ENCODE assay signal across 8 cellular contexts in the genomic region with DNA sequence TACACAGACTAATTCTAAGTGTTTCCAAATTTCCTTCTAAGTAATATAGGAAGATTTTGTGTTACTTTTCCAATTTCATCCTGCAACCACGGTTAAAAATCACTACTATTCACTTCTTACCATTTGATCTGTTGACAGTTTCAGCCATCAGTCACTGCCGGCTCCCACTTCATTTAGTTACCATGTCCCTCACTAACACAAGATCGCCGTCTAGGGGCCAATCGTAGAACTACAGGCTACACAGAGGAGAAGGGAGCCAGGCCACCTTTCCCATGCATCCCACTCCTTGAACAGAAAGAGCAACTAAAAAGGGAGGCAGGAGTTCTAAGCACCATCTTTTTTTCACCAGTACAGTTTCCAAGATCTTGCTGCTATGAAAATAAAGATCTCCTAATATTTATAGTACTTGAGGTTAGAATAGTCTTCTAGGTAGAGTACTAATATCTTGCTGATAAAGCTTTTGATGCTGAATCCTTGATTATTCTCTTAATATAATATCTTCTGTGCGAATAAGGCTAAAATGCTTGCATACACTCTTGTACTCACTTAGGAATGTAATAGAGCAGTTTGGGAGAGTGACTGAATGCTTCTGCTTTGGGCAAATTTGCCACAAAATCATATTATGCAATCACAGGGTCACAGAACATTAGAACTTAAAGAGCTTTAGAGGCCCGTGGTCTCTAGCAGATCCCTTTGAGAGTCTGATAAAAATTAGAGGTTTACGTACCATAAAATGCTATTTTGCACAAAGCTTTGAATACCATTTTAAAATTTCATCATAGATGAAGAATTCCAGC. TPM values are rescaled to one million over a fixed set of nuclear protein-coding genes. Genes with fewer than 3 reads are reported as not detected.
DNase-seq lines count a peak whose midpoint lies in the region; ATAC-seq, FAIRE-seq and TF ChIP-seq lines count a peak whose summit lies in the region.

No MANE protein-coding gene starts in this region.

- H3K4me1 Mint-ChIP-seq in activated naive CD8-positive, alpha-beta T cell treated with anti-CD3 and anti-CD28 coated beads, Interleukin-2, amount 50 U/mL, for 24 hours: no peaks in the 10 kb centered on the region

- H3K9ac ChIP-seq in SU-DHL-6 (ENCODE audit: low read length): no peak overlapping the region

- H3K79me2 ChIP-seq in SU-DHL-6 (ENCODE audit: insufficient read depth, low read length): no peaks in the 10 kb centered on the region

- TF ChIP-seq CTCF in SU-DHL-6 (IDR thresholded peaks at IDR 0.05; ENCODE audit: insufficient read depth, low read length, poor library complexity, severe bottlenecking): peak; percentile 84

- H3K36me3 ChIP-seq in SU-DHL-6 (ENCODE audit: low read length) (no peaks in the 10 kb centered on the region), small intestine (ENCODE audit: control insufficient read depth in 2 of 2, insufficient read depth in 2 of 2, low read length in 2 of 2) (no peaks in the 10 kb centered on the region)

- no peaks in the 10 kb centered on the region for H3K27me3 ChIP-seq in SU-DHL-6 (ENCODE audit: low read length)
- no peaks in the 10 kb centered on the region for H3K27me3 ChIP-seq in small intestine (ENCODE audit: control insufficient read depth in 2 of 2, insufficient read depth in 2 of 2, low read length in 2 of 2)

- H3K4me3 ChIP-seq in SU-DHL-6 (ENCODE audit: insufficient read depth, low read length, poor library complexity, severe bottlenecking) (no peak overlapping the region), small intestine (ENCODE audit: low read depth in 1 of 2, low read length in 2 of 2) (no peak overlapping the region)

- H3K9me2 ChIP-seq in SU-DHL-6 (replicated peaks; ENCODE audit: insufficient read depth, low read length): no peaks in the 10 kb centered on the region

- H3F3A ChIP-seq in SU-DHL-6 (ENCODE audit: insufficient read depth): no peaks in the 10 kb centered on the region

- H2AFZ ChIP-seq in SU-DHL-6 (ENCODE audit: low read depth, low read length, severe bottlenecking): no peak overlapping the region

- H3K4me3 Mint-ChIP-seq in activated naive CD8-positive, alpha-beta T cell treated with anti-CD3 and anti-CD28 coated beads, Interleukin-2, amount 50 U/mL, for 24 hours: no peak overlapping the region

- no peak overlapping the region for H3K4me2 ChIP-seq in SU-DHL-6 (ENCODE audit: low read depth, low read length, poor library complexity, severe bottlenecking)

- no peak overlapping the region for H3K27ac Mint-ChIP-seq in activated naive CD8-positive, alpha-beta T cell treated with anti-CD3 and anti-CD28 coated beads, Interleukin-2, amount 50 U/mL, for 24 hours

- H3K36me3 Mint-ChIP-seq in activated naive CD8-positive, alpha-beta T cell treated with anti-CD3 and anti-CD28 coated beads, Interleukin-2, amount 50 U/mL, for 24 hours (ENCODE audit: low read depth): peaks cover 4% of the 10 kb centered on the region

- peaks cover 6% of the 10 kb centered on the region for H3K9me3 Mint-ChIP-seq in activated naive CD8-positive, alpha-beta T cell treated with anti-CD3 and anti-CD28 coated beads, Interleukin-2, amount 50 U/mL, for 24 hours

- no peaks in the 10 kb centered on the region for H3K9me3 ChIP-seq in SU-DHL-6 (ENCODE audit: insufficient read depth, low read length)
- no peaks in the 10 kb centered on the region for H3K9me3 ChIP-seq in small intestine (ENCODE audit: control insufficient read depth, low read depth)

- peak; percentile 66 for DNase-seq in AG20443 (ENCODE audit: low spot score)
- DNase-seq in NCI-H1048 (lab: John Stamatoyannopoulos, UW): peak; percentile 53
- peak; percentile 87 for DNase-seq in activated naive CD8-positive, alpha-beta T cell treated with anti-CD3 and anti-CD28 coated beads, Interleukin-2, amount 50 U/mL, for 24 hours
- DNase-seq in left ventricle myocardium superior: peak; percentile 82
- peak; percentile 79 for DNase-seq in small intestine

- intact Hi-C loops in left ventricle myocardium superior (cut with micrococcal nuclease): loop anchor here (5.0 kb wide), 1 partner anchor 133 kb away; no protein-coding TSS in a partner anchor

- 27 to 32% (median 30%) methylated on average over 8 of the region's 8 CpGs for WGBS in small intestine, 3 donors

- no peaks in the 10 kb centered on the region for H3K4me1 ChIP-seq in small intestine (ENCODE audit: control insufficient read depth in 2 of 2, insufficient read depth in 1 of 2, low read depth in 1 of 2, low read length in 1 of 2)

- H3K27me3 Mint-ChIP-seq in activated naive CD8-positive, alpha-beta T cell treated with anti-CD3 and anti-CD28 coated beads, Interleukin-2, amount 50 U/mL, for 24 hours: peaks cover 30% of the 10 kb centered on the region

- H3K27ac ChIP-seq in SU-DHL-6 (ENCODE audit: low read depth, low read length) (no peak overlapping the region), small intestine (ENCODE audit: low read depth in 1 of 2, low read length in 1 of 2) (no peak overlapping the region)

- ATAC-seq in GM19395 (IDR thresholded peaks at IDR 0.05; ENCODE audit: unreplicated experiment) (peak; percentile 78), left ventricle myocardium superior (peak; percentile 78), GM21619 (IDR thresholded peaks at IDR 0.05; ENCODE audit: unreplicated experiment) (no peak)
- peak; percentile 66 for ATAC-seq in activated naive CD8-positive, alpha-beta T cell treated with anti-CD3 and anti-CD28 coated beads, Interleukin-2, amount 50 U/mL, for 24 hours

- FAIRE-seq in small intestine (lab: Jason Lieb, UNC): no peak

- no peaks in the 10 kb centered on the region for H4K20me1 ChIP-seq in SU-DHL-6 (ENCODE audit: low read depth, low read length)

RNA-seq across cellular contexts. Expression of a gene that starts 39.5 kb away (rescaled TPM):
- 16.9 TPM for total RNA-seq in left ventricle myocardium superior
- 10 to 100 TPM in 1 of 3 donors, 1 to 10 TPM in 1, under 1 TPM in 1; 0.67 to 15.1 (median 1.9) TPM for polyA plus RNA-seq in small intestine
